In the genomic region with DNA sequence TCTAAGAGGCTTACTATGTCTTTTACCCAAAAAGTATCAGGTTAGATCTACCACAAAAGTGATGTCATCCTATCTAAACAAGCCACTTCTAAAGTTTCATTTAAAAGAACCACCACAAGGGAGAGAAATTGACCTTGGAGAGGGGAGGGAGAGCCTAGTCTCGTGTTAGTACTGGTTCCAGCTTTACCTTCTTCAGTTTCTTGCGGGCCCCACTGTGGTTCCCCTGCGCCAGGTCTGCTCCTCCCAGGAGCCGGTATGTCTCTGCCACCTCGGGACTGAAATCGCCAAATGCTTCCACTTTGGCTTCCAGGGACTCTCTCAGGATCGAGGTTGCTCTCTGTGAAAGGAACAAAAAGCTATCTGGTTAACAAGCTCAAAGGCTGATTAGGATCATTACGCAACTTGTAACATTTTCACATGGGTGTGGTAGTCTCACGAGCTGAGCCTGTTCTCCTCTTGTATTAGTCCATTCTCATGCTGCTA, we compare ENCODE assay signal across 14 cellular contexts. TPM values are rescaled to one million over a fixed set of nuclear protein-coding genes. Genes with fewer than 3 reads are reported as not detected.
DNase-seq lines count a peak whose midpoint lies in the region; TF ChIP-seq lines count a peak whose summit lies in the region.
"Had no signal": no experiment of that assay in that cellular context is flagged by ENCODE, and none has a peak within 500 bp of the region (broad histone marks: within the 10 kb centered on the region; RNA-seq: fewer than 3 reads in every experiment).

No MANE protein-coding gene starts in this region.

- peak overlapping the region; percentile 71 for H3K4me3 ChIP-seq in endodermal cell (ENCODE audit: low read length)
- no peak overlapping the region for H3K4me3 ChIP-seq in osteoblast (ENCODE audit: insufficient read depth, low read length)
- H3K4me3 ChIP-seq: GM23338 had no signal

- H3K36me3 ChIP-seq in endodermal cell (ENCODE audit: control insufficient read depth, insufficient read depth, low read length) (no peaks in the 10 kb centered on the region), osteoblast (ENCODE audit: insufficient read depth, low read length) (no peaks in the 10 kb centered on the region)

- no peak overlapping the region for H2AFZ ChIP-seq in osteoblast (ENCODE audit: low read length)
- H2AFZ ChIP-seq: GM23338 had no signal

- H3K9me3 Mint-ChIP-seq in endodermal cell = peaks cover 5% of the 10 kb centered on the region
- H3K9me3 Mint-ChIP-seq: GM23338; stimulated activated naive CD8-positive, alpha-beta T cell treated with anti-CD3 and anti-CD28 coated beads, Interleukin-15, amount 100 ng/mL, for 72 hours had no signal

- H3K4me1 ChIP-seq in endodermal cell (ENCODE audit: control insufficient read depth, insufficient read depth, low read length) (peaks cover 10% of the 10 kb centered on the region), osteoblast (ENCODE audit: insufficient read depth, low read length) (peaks cover 14% of the 10 kb centered on the region)

- peaks cover 33% of the 10 kb centered on the region for H3K36me3 Mint-ChIP-seq in endodermal cell (ENCODE audit: low read depth)
- H3K36me3 Mint-ChIP-seq: CD4-positive, alpha-beta memory T cell had no signal

- H3K27ac ChIP-seq in endodermal cell (ENCODE audit: low read depth, low read length) (no peak overlapping the region), osteoblast (ENCODE audit: low read depth, low read length) (peak overlapping the region; percentile 53)

- H4K20me1 ChIP-seq in osteoblast (ENCODE audit: insufficient read depth, low read length) = no peaks in the 10 kb centered on the region

- peak; percentile 36 for DNase-seq in ELR (ENCODE audit: low read depth)
- DNase-seq in LHCN-M2 (ENCODE audit: low read depth) = peak; percentile 26
- peak; percentile 66 for DNase-seq in endodermal cell
- DNase-seq in osteoblast (ENCODE audit: insufficient read length, low spot score, missing footprints) = no peak
- DNase-seq in midbrain (lab: John Stamatoyannopoulos, UW) = no peak
- no peak for DNase-seq in SW 1271 (lab: John Stamatoyannopoulos, UW)
- DNase-seq in stimulated activated CD4-positive, alpha-beta T cell treated with anti-CD3 and anti-CD28 coated beads, Interleukin-12 subunit alpha, Interleukin-12 subunit beta, amount 100 ng/mL, for 4 hours = no peak
- DNase-seq: activated CD8-positive, alpha-beta memory T cell treated with anti-CD3 and anti-CD28 coated beads, Interleukin-2, amount 50 U/mL, for 48 hours; anterior cingulate cortex; CD4-positive, alpha-beta memory T cell; NCI-H2227 treated with DMSO at 0.1 percent for 48 hours; stimulated activated CD4-positive, alpha-beta T cell treated with anti-CD3 and anti-CD28 coated beads, Interleukin-4, amount 100 ng/mL, for 24 hours; stimulated activated naive CD8-positive, alpha-beta T cell treated with anti-CD3 and anti-CD28 coated beads, Interleukin-15, amount 100 ng/mL, for 72 hours had no signal

- peak overlapping the region; percentile 95 for H3K27ac Mint-ChIP-seq in endodermal cell
- H3K27ac Mint-ChIP-seq: GM23338; stimulated activated naive CD8-positive, alpha-beta T cell treated with anti-CD3 and anti-CD28 coated beads, Interleukin-15, amount 100 ng/mL, for 72 hours had no signal

- H3K27me3 Mint-ChIP-seq in endodermal cell (ENCODE audit: insufficient read depth) = no peaks in the 10 kb centered on the region
- H3K27me3 Mint-ChIP-seq: CD4-positive, alpha-beta memory T cell; stimulated activated naive CD8-positive, alpha-beta T cell treated with anti-CD3 and anti-CD28 coated beads, Interleukin-15, amount 100 ng/mL, for 72 hours had no signal

- H3K4me3 Mint-ChIP-seq in endodermal cell = peak overlapping the region; percentile 51
- H3K4me3 Mint-ChIP-seq: GM23338; stimulated activated naive CD8-positive, alpha-beta T cell treated with anti-CD3 and anti-CD28 coated beads, Interleukin-15, amount 100 ng/mL, for 72 hours had no signal

- H3K4me1 Mint-ChIP-seq in endodermal cell = peaks cover 41% of the 10 kb centered on the region
- H3K4me1 Mint-ChIP-seq: CD4-positive, alpha-beta memory T cell; stimulated activated naive CD8-positive, alpha-beta T cell treated with anti-CD3 and anti-CD28 coated beads, Interleukin-15, amount 100 ng/mL, for 72 hours had no signal

- 85 to 93% methylated on average over 8 to 9 of the region's 9 CpGs for WGBS in endodermal cell (ENCODE audit: insufficient coverage in 1 of 2, insufficient read length in 1 of 2), 2 experiments

- peak overlapping the region; percentile 29 for H3K9ac ChIP-seq in endodermal cell (ENCODE audit: extremely low read depth, low read length, poor library complexity, severe bottlenecking)

- H3K27me3 ChIP-seq in endodermal cell (ENCODE audit: control insufficient read depth, insufficient read depth, low read length, poor library complexity, severe bottlenecking) = no peaks in the 10 kb centered on the region
- no peaks in the 10 kb centered on the region for H3K27me3 ChIP-seq in osteoblast (ENCODE audit: insufficient read depth, low read length)

- H3K4me2 ChIP-seq in osteoblast (ENCODE audit: insufficient read depth, low read length) = peak overlapping the region; percentile 43
- H3K4me2 ChIP-seq: GM23338 had no signal

- peak; percentile 20 for TF ChIP-seq CTCF in endodermal cell (conservative IDR thresholded peaks at IDR 0.05)
- no peak for TF ChIP-seq CTCF in osteoblast (IDR thresholded peaks at IDR 0.05; ENCODE audit: extremely low read depth, low read depth, low read length)

- peaks cover 9% of the 10 kb centered on the region for H3K9me3 ChIP-seq in endodermal cell (ENCODE audit: control insufficient read depth, low read length)
- H3K9me3 ChIP-seq in osteoblast (ENCODE audit: low read depth, low read length) = no peaks in the 10 kb centered on the region

- H3K79me2 ChIP-seq in osteoblast (ENCODE audit: insufficient read depth, low read length) = no peaks in the 10 kb centered on the region

RNA-seq across cellular contexts. Expression of a gene that starts 51.1 kb away (rescaled TPM):
- total RNA-seq in LHCN-M2 (2014; rRNA removed) (5.2 and 5.6 TPM in 2 replicates), endodermal cell (10 to 100 TPM in 1 of 2 donors, 1 to 10 TPM in 1; 2.3 to 12.5 TPM), osteoblast (4.0 and 4.4 TPM in 2 replicates)
- 5.2 TPM for polyA plus RNA-seq in LHCN-M2 (2012)
- polyA plus RNA-seq in endodermal cell (2013, experiment 1 of 2) = 2.0 TPM
- 2.5 TPM for polyA plus RNA-seq in endodermal cell (2013, experiment 2 of 2)

Comparison
In these comparisons a context has a peak if more than half of its experiments do, and no peak if none do; other contexts are left out.
1. DNase-seq: peak in ELR (single experiment), LHCN-M2 (single experiment) and endodermal cell (single experiment); none in osteoblast (single experiment), midbrain (single experiment), SW 1271 (0 of 2) and stimulated activated CD4-positive, alpha-beta T cell treated with anti-CD3 and anti-CD28 coated beads, Interleukin-12 subunit alpha, Interleukin-12 subunit beta, amount 100 ng/mL, for 4 hours (single experiment).